14 cellular contexts compared by ENCODE assay signal in the genomic region with DNA sequence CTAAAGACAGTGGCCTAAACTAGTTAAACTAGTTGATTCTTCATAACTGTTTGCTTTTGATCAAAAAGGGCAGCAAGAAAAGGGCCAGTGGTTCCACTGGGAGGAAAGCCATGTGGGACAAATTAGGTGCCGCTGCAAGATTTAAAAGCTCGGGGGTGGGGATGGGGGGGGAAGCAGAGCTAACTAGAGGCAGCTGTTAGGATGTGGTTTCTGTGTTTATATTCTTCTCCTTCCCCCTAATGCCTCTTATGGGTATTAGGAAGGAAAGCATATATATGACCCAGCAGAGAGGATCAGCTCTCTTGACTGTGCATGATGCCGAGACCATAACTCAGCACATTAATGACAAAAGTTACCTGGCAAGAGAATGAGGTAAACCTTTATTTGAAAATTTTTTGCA.
A peak's percentile ranks its signal among the peaks of the same experiment; 100 is the strongest.
DNase-seq lines count a peak whose midpoint lies in the region; ATAC-seq and TF ChIP-seq lines count a peak whose summit lies in the region.
"Had no signal": no experiment of that assay in that cellular context is flagged by ENCODE, and none has a peak within 500 bp of the region (broad histone marks: within the 10 kb centered on the region; RNA-seq: fewer than 3 reads in every experiment).

No MANE protein-coding gene starts in this region.

- peak overlapping the region; percentile 86 for H3K27ac ChIP-seq in SJCRH30
- no peak overlapping the region for H3K27ac ChIP-seq in left lung
- H3K27ac ChIP-seq: epithelial cell of prostate, ovary, tibial nerve had no signal

- H3K27me3 ChIP-seq in SJCRH30 (no peaks in the 10 kb centered on the region), left lung (no peaks in the 10 kb centered on the region)
- H3K27me3 ChIP-seq: ovary, tibial nerve had no signal

- H3K36me3 ChIP-seq in SJCRH30 (peaks cover 2% of the 10 kb centered on the region; the same call in 1 of the 2 replicates), left lung (no peaks in the 10 kb centered on the region)
- H3K36me3 ChIP-seq: ovary, tibial nerve had no signal

- H3K4me3 ChIP-seq in SJCRH30 (peak overlapping the region; percentile 36), left lung (no peak overlapping the region)
- H3K4me3 ChIP-seq: ovary, tibial nerve had no signal

- intact Hi-C loops in left lung (cut with DNase I) = no loop called here

- H3K4me3 Mint-ChIP-seq in stimulated activated effector memory CD8-positive, alpha-beta T cell treated with anti-CD3 and anti-CD28 coated beads, Interleukin-12 subunit alpha, Interleukin-12 subunit beta, amount 100 ng/mL, for 72 hours = no peak overlapping the region
- H3K4me3 Mint-ChIP-seq: activated naive CD8-positive, alpha-beta T cell treated with anti-CD3 and anti-CD28 coated beads, Interleukin-2, amount 10 ng/mL, durations not matched to agents 7 days and 5 days; memory B cell had no signal

- TF ChIP-seq CTCF in left lung (IDR thresholded peaks at IDR 0.05) = no peak

- peaks cover 6% of the 10 kb centered on the region for H3K4me1 Mint-ChIP-seq in stimulated activated effector memory CD8-positive, alpha-beta T cell treated with anti-CD3 and anti-CD28 coated beads, Interleukin-12 subunit alpha, Interleukin-12 subunit beta, amount 100 ng/mL, for 72 hours
- H3K4me1 Mint-ChIP-seq: activated naive CD8-positive, alpha-beta T cell treated with anti-CD3 and anti-CD28 coated beads, Interleukin-2, amount 10 ng/mL, durations not matched to agents 7 days and 5 days; memory B cell had no signal

- H3K36me3 Mint-ChIP-seq in stimulated activated effector memory CD8-positive, alpha-beta T cell treated with anti-CD3 and anti-CD28 coated beads, Interleukin-12 subunit alpha, Interleukin-12 subunit beta, amount 100 ng/mL, for 72 hours = no peaks in the 10 kb centered on the region
- H3K36me3 Mint-ChIP-seq: activated naive CD8-positive, alpha-beta T cell treated with anti-CD3 and anti-CD28 coated beads, Interleukin-2, amount 10 ng/mL, durations not matched to agents 7 days and 5 days; memory B cell had no signal

- H3K9me3 ChIP-seq in SJCRH30 (replicated peaks) (no peaks in the 10 kb centered on the region), left lung (no peaks in the 10 kb centered on the region)
- H3K9me3 ChIP-seq: ovary, tibial nerve had no signal

- no peaks in the 10 kb centered on the region for H3K9me3 Mint-ChIP-seq in stimulated activated effector memory CD8-positive, alpha-beta T cell treated with anti-CD3 and anti-CD28 coated beads, Interleukin-12 subunit alpha, Interleukin-12 subunit beta, amount 100 ng/mL, for 72 hours
- H3K9me3 Mint-ChIP-seq: activated naive CD8-positive, alpha-beta T cell treated with anti-CD3 and anti-CD28 coated beads, Interleukin-2, amount 10 ng/mL, durations not matched to agents 7 days and 5 days had no signal

- DNase-seq in SJCRH30 = peak; percentile 72 to 96
- DNase-seq in left kidney (ENCODE audit: low read depth, low spot score) = peak; percentile 36
- DNase-seq in left lung = no peak
- no peak for DNase-seq in hepatic stellate cell (ENCODE audit: low spot score)
- DNase-seq in stimulated activated effector memory CD8-positive, alpha-beta T cell treated with anti-CD3 and anti-CD28 coated beads, Interleukin-12 subunit alpha, Interleukin-12 subunit beta, amount 100 ng/mL, for 72 hours (ENCODE audit: low spot score in 2 of 2) = no peak
- no peak for DNase-seq in ecto neural progenitor cell (ENCODE audit: low spot score)
- DNase-seq: activated naive CD8-positive, alpha-beta T cell treated with anti-CD3 and anti-CD28 coated beads, Interleukin-2, amount 10 ng/mL, durations not matched to agents 7 days and 5 days; ovary; SHP77 had no signal

- H3K4me1 ChIP-seq in SJCRH30 = peaks cover 38% of the 10 kb centered on the region
- H3K4me1 ChIP-seq in left lung = no peaks in the 10 kb centered on the region

- ATAC-seq in GM18511 (IDR thresholded peaks at IDR 0.05; ENCODE audit: unreplicated experiment) = peak; percentile 74
- peak; percentile 61 for ATAC-seq in HG03571 (IDR thresholded peaks at IDR 0.05; ENCODE audit: unreplicated experiment)
- ATAC-seq in left lung = no peak
- no peak for ATAC-seq in stimulated activated effector memory CD8-positive, alpha-beta T cell treated with anti-CD3 and anti-CD28 coated beads, Interleukin-12 subunit alpha, Interleukin-12 subunit beta, amount 100 ng/mL, for 72 hours

- H3K27ac Mint-ChIP-seq in stimulated activated effector memory CD8-positive, alpha-beta T cell treated with anti-CD3 and anti-CD28 coated beads, Interleukin-12 subunit alpha, Interleukin-12 subunit beta, amount 100 ng/mL, for 72 hours = no peak overlapping the region
- H3K27ac Mint-ChIP-seq: activated naive CD8-positive, alpha-beta T cell treated with anti-CD3 and anti-CD28 coated beads, Interleukin-2, amount 10 ng/mL, durations not matched to agents 7 days and 5 days; memory B cell had no signal

Comparison
In these comparisons a context has a peak if more than half of its experiments do, and no peak if none do; other contexts are left out.
1. ATAC-seq: peak in GM18511 (single experiment) and HG03571 (single experiment); none in left lung (single experiment) and stimulated activated effector memory CD8-positive, alpha-beta T cell treated with anti-CD3 and anti-CD28 coated beads, Interleukin-12 subunit alpha, Interleukin-12 subunit beta, amount 100 ng/mL, for 72 hours (single experiment).
2. DNase-seq: peak in SJCRH30 (2 of 2) and left kidney (single experiment); none in left lung (0 of 2), hepatic stellate cell (single experiment), stimulated activated effector memory CD8-positive, alpha-beta T cell treated with anti-CD3 and anti-CD28 coated beads, Interleukin-12 subunit alpha, Interleukin-12 subunit beta, amount 100 ng/mL, for 72 hours (0 of 2) and ecto neural progenitor cell (single experiment).